In genomic region chr2:64990823-64991222, GRCh38 we compare ENCODE assay signal across 8 cellular contexts. TPM values are rescaled to one million over a fixed set of nuclear protein-coding genes. Genes with fewer than 3 reads are reported as not detected.
A peak's percentile ranks its signal among the peaks of the same experiment; 100 is the strongest.
DNase-seq lines count a peak whose midpoint lies in the region; FAIRE-seq and TF ChIP-seq lines count a peak whose summit lies in the region.

No MANE protein-coding gene starts in this region.

- FAIRE-seq in keratinocyte (lab: Jason Lieb, UNC), result no peak

- no peaks in the 10 kb centered on the region for H3K9me3 Mint-ChIP-seq in activated naive CD4-positive, alpha-beta T cell treated with anti-CD3 and anti-CD28 coated beads, Interleukin-2, amount 10 ng/mL, durations not matched to agents 7 days and 5 days
- H3K9me3 Mint-ChIP-seq in activated CD4-positive, alpha-beta memory T cell treated with anti-CD3 and anti-CD28 coated beads, Interleukin-2, amount 10 ng/mL, durations not matched to agents 7 days and 5 days, result no peaks in the 10 kb centered on the region

- in situ Hi-C loops in GM13977 (cut with MboI; ENCODE audit: low pct_unique_long_range_greater_than_20kb, low sequenced_read_pairs, unreplicated experiment), result no loop called here

- no peaks in the 10 kb centered on the region for H4K20me1 ChIP-seq in keratinocyte (ENCODE audit: control insufficient read depth, extremely low read depth, insufficient read depth, low read length)

- H3K27ac ChIP-seq in keratinocyte (ENCODE audit: control insufficient read depth, insufficient read depth, low read length) (peak overlapping the region; percentile 22), thymus (ENCODE audit: low read depth) (no peak overlapping the region)

- TF ChIP-seq CTCF in keratinocyte (optimal IDR thresholded peaks at IDR 0.05 in 1 of 3, IDR thresholded peaks at IDR 0.05 in 1 of 3, conservative IDR thresholded peaks at IDR 0.05 in 1 of 3; ENCODE audit: extremely low read depth in 1 of 3, insufficient read depth in 2 of 3, low read length in 3 of 3) (no peak), GM13977 (IDR thresholded peaks at IDR 0.05; ENCODE audit: extremely low read depth, insufficient read depth, missing control alignments) (no peak)

- H3K79me2 ChIP-seq in keratinocyte (ENCODE audit: control insufficient read depth, insufficient read depth, low read length), result no peaks in the 10 kb centered on the region

- H3K4me2 ChIP-seq in keratinocyte (ENCODE audit: control insufficient read depth, extremely low read depth, insufficient read depth, low read depth, low read length), result peak overlapping the region; percentile 90

- peak overlapping the region; percentile 78 for H3K27ac Mint-ChIP-seq in activated naive CD4-positive, alpha-beta T cell treated with anti-CD3 and anti-CD28 coated beads, Interleukin-2, amount 10 ng/mL, durations not matched to agents 7 days and 5 days
- H3K27ac Mint-ChIP-seq in activated CD4-positive, alpha-beta memory T cell treated with anti-CD3 and anti-CD28 coated beads, Interleukin-2, amount 10 ng/mL, durations not matched to agents 7 days and 5 days, result peak overlapping the region; percentile 69

- dilution Hi-C loops in keratinocyte (cut with MboI; ENCODE audit: extremely low pct_ligation_motif_present, low sequenced_read_pairs), result no loop called here

- H3K36me3 ChIP-seq in keratinocyte (ENCODE audit: control insufficient read depth in 2 of 2, extremely low read depth in 1 of 2, insufficient read depth in 2 of 2, low read length in 2 of 2) (peaks cover 0 to 3% of the 10 kb centered on the region in 2 experiments), thymus (ENCODE audit: control insufficient read depth, insufficient read depth) (no peaks in the 10 kb centered on the region)

- DNase-seq in activated naive CD4-positive, alpha-beta T cell treated with anti-CD3 and anti-CD28 coated beads, Interleukin-2, amount 10 ng/mL, durations not matched to agents 7 days and 5 days, result no peak
- DNase-seq in activated naive CD4-positive, alpha-beta T cell treated with Interleukin-2 at 50 U/mL for 16 hours, result no peak
- DNase-seq in activated CD4-positive, alpha-beta memory T cell treated with anti-CD3 and anti-CD28 coated beads, Interleukin-2, amount 10 ng/mL, durations not matched to agents 7 days and 5 days, result no peak
- DNase-seq in keratinocyte (ENCODE audit: low read depth, low spot score) (no peak), GM13977 (ENCODE audit: low spot score) (no peak), DMS 273 treated with DMSO at 0.1 percent for 48 hours (lab: John Stamatoyannopoulos, UW) (no peak), DMS53 treated with DMSO at 0.1 percent for 48 hours (lab: John Stamatoyannopoulos, UW; ENCODE audit: unreplicated experiment) (no peak)

- peak overlapping the region; percentile 86 for H3K9ac ChIP-seq in keratinocyte (ENCODE audit: control insufficient read depth, extremely low read depth, insufficient read depth, low read length)

- H3K4me1 Mint-ChIP-seq in activated naive CD4-positive, alpha-beta T cell treated with anti-CD3 and anti-CD28 coated beads, Interleukin-2, amount 10 ng/mL, durations not matched to agents 7 days and 5 days, result peaks cover 79% of the 10 kb centered on the region
- peaks cover 70% of the 10 kb centered on the region for H3K4me1 Mint-ChIP-seq in activated CD4-positive, alpha-beta memory T cell treated with anti-CD3 and anti-CD28 coated beads, Interleukin-2, amount 10 ng/mL, durations not matched to agents 7 days and 5 days

- no peak overlapping the region for H2AFZ ChIP-seq in keratinocyte (ENCODE audit: control insufficient read depth, low read length)

- H3K4me3 Mint-ChIP-seq in activated naive CD4-positive, alpha-beta T cell treated with anti-CD3 and anti-CD28 coated beads, Interleukin-2, amount 10 ng/mL, durations not matched to agents 7 days and 5 days, result peak overlapping the region; percentile 92
- H3K4me3 Mint-ChIP-seq in activated CD4-positive, alpha-beta memory T cell treated with anti-CD3 and anti-CD28 coated beads, Interleukin-2, amount 10 ng/mL, durations not matched to agents 7 days and 5 days, result peak overlapping the region; percentile 94

- CTCF ChIA-PET in activated naive CD4-positive, alpha-beta T cell treated with anti-CD3 and anti-CD28 coated beads, Interleukin-2, amount 10 ng/mL, durations not matched to agents 7 days and 5 days (lab: Charles Lee), result interaction anchor here (1.8 to 6.5 kb wide), 2 partner anchors 35 to 73 kb away, joined by 7 to 60 read pairs; no protein-coding TSS in a partner anchor
- CTCF ChIA-PET in activated CD4-positive, alpha-beta memory T cell treated with anti-CD3 and anti-CD28 coated beads, Interleukin-2, amount 10 ng/mL, durations not matched to agents 7 days and 5 days (lab: Charles Lee), result interaction anchor here (0.7 to 1.9 kb wide), 8 partner anchors 9 to 384 kb away, joined by 3 to 8 read pairs (median 4); partner anchors contain the start of gene RAB1A

- H3K4me1 ChIP-seq in keratinocyte (ENCODE audit: control insufficient read depth, extremely low read depth, insufficient read depth, low read length) (peaks cover 21% of the 10 kb centered on the region), thymus (ENCODE audit: control insufficient read depth, insufficient read depth, low read length) (peaks cover 31% of the 10 kb centered on the region)

- H3K27me3 ChIP-seq in keratinocyte (ENCODE audit: control insufficient read depth, extremely low read depth, insufficient read depth, low read length) (no peaks in the 10 kb centered on the region), thymus (ENCODE audit: control insufficient read depth, insufficient read depth) (no peaks in the 10 kb centered on the region)

- POLR2A ChIA-PET in activated CD4-positive, alpha-beta memory T cell treated with anti-CD3 and anti-CD28 coated beads, Interleukin-2, amount 10 ng/mL, durations not matched to agents 7 days and 5 days (lab: Charles Lee), result interaction anchor here (1.3 to 4.2 kb wide), 8 partner anchors 9 to 68 kb away, joined by 5 to 56 read pairs (median 6); partner anchors contain the start of gene CEP68

- 82% methylated on average over 2 of the region's 2 CpGs for WGBS in thymus

- no peaks in the 10 kb centered on the region for H3K9me3 ChIP-seq in keratinocyte (ENCODE audit: control insufficient read depth, low read depth, low read length)
- no peaks in the 10 kb centered on the region for H3K9me3 ChIP-seq in thymus (ENCODE audit: control insufficient read depth)

- H3K4me3 ChIP-seq in keratinocyte (ENCODE audit: control insufficient read depth in 2 of 3, extremely low read depth in 1 of 3, insufficient read depth in 2 of 3, low read depth in 1 of 3, low read length in 3 of 3) (peak overlapping the region; percentile 68 to 85 (median 69)), thymus (ENCODE audit: low read length) (peak overlapping the region; percentile 82)

- H3K27me3 Mint-ChIP-seq in activated naive CD4-positive, alpha-beta T cell treated with anti-CD3 and anti-CD28 coated beads, Interleukin-2, amount 10 ng/mL, durations not matched to agents 7 days and 5 days, result peaks cover 4% of the 10 kb centered on the region
- H3K27me3 Mint-ChIP-seq in activated CD4-positive, alpha-beta memory T cell treated with anti-CD3 and anti-CD28 coated beads, Interleukin-2, amount 10 ng/mL, durations not matched to agents 7 days and 5 days, result peaks cover 4% of the 10 kb centered on the region

- no peaks in the 10 kb centered on the region for H3K9me1 ChIP-seq in keratinocyte (ENCODE audit: control insufficient read depth, extremely low read depth, insufficient read depth, low read length)

- H3K36me3 Mint-ChIP-seq in activated naive CD4-positive, alpha-beta T cell treated with anti-CD3 and anti-CD28 coated beads, Interleukin-2, amount 10 ng/mL, durations not matched to agents 7 days and 5 days, result peaks cover 43% of the 10 kb centered on the region
- peaks cover 49% of the 10 kb centered on the region for H3K36me3 Mint-ChIP-seq in activated CD4-positive, alpha-beta memory T cell treated with anti-CD3 and anti-CD28 coated beads, Interleukin-2, amount 10 ng/mL, durations not matched to agents 7 days and 5 days (ENCODE audit: low read depth)

RNA-seq across cellular contexts. Expression of gene SLC1A4, which starts 1.6 kb away (rescaled TPM):
- total RNA-seq in activated CD4-positive, alpha-beta memory T cell treated with anti-CD3 and anti-CD28 coated beads, Interleukin-2, amount 10 ng/mL, durations not matched to agents 7 days and 5 days, result 10 to 100 TPM; 75.1 to 79.7 TPM
- polyA plus RNA-seq in keratinocyte, result 6.3 to 9.2 TPM (median 8.2 TPM) in 3 replicates
- polyA plus RNA-seq in keratinocyte (2011; ENCODE audit: low read depth), result 8.0 TPM
- polyA plus RNA-seq in keratinocyte (2011; cell fraction: cytosol; rRNA removed), result 6.0 and 7.4 TPM in 2 replicates
- 16.6 and 17.1 TPM in 2 replicates for polyA plus RNA-seq in keratinocyte (2011; cell fraction: nucleus; rRNA removed)
- 8.3 and 9.0 TPM in 2 replicates for polyA plus RNA-seq in keratinocyte (2012; ENCODE audit: low replicate concordance)
- polyA minus RNA-seq in keratinocyte, result 14.6 to 32.8 TPM (median 16.0 TPM) in 3 replicates
- polyA minus RNA-seq in keratinocyte (2011; cell fraction: cytosol; rRNA and poly(A)+ RNA removed), result 16.1 TPM
- 15.9 and 19.9 TPM in 2 replicates for polyA minus RNA-seq in keratinocyte (2011; cell fraction: nucleus; rRNA and poly(A)+ RNA removed)
- 4.9 TPM for polyA plus RNA-seq in thymus
